ENCODE assay signal across 1 cellular context in the genomic region with DNA sequence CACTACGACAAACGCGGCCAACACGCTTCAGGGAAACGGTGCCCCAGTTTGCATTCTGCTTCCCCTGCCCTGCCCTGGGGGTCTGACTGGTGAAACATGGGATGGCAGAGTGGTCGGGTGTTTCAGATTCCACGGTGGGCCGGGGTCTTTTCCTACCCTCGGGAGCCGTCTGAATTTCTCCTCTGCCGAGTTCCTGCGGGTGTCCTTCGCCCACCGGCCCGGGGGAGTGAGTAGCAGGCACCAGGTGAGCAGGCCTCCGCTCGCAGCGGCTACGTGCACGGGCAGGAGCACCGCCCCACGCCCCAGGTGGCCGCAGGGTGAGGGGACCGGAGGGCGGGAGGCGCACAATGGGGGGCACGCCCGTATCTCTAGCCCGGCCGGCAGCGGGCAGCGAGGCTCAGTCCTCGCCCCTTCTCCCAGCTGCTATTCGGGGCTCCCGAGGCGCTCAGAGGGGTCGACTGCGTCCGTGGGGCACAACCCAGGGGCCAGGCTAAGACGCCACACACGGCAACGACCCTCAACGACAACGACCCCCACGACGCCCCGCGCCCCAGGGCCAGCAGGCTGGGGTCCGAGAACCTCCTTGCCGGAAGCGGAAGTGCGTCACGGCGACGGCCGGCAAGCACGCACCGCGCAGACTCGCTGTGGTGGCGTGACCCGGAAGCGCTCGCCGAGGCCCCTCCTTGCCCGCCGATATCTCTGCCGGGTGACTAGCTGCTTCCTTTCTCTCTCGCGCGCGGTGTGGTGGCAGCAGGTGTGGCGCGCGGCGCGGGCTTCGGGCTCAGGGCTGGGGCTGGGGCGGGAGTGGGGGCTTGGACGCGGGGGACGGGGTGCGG.
TF ChIP-seq lines count a peak whose summit lies in the region.

Gene RPS21 (plus strand): TSS at position 721 of the 836 bp plus-strand sequence. CDS start 236 bp downstream, outside the sequence.

TF ChIP-seq in WTC11, 78 proteins besides CTCF, POLR2A, EP300 and RAD21 (continued from another document and continues in another):
- peak; percentile 53; the same call in 1 of the 2 replicates for TF ChIP-seq SMAD3 (CRISPR knock-in tag; IDR thresholded peaks at IDR 0.05; ENCODE audit: borderline replicate concordance)
- TF ChIP-seq JAZF1 (CRISPR knock-in tag; IDR thresholded peaks at IDR 0.05): no peak
- TF ChIP-seq ZNF416 (CRISPR knock-in tag; IDR thresholded peaks at IDR 0.05): no peak
- no peak for TF ChIP-seq MLX (CRISPR knock-in tag; IDR thresholded peaks at IDR 0.05)
- TF ChIP-seq PREB (CRISPR knock-in tag; IDR thresholded peaks at IDR 0.05; ENCODE audit: borderline replicate concordance): 0 out of 2 replicates have a peak, but pooled peaks have one; percentile 86
- TF ChIP-seq PRRX2 (CRISPR knock-in tag; IDR thresholded peaks at IDR 0.05): no peak
- peak; percentile 82; the same call in 1 of the 2 replicates for TF ChIP-seq FOXK1 (CRISPR knock-in tag; IDR thresholded peaks at IDR 0.05)
- peak; percentile 79 for TF ChIP-seq ZNF232 (CRISPR knock-in tag; IDR thresholded peaks at IDR 0.05)
- TF ChIP-seq ELF4 (CRISPR knock-in tag; IDR thresholded peaks at IDR 0.05; ENCODE audit: low read depth): no peak
- no peak for TF ChIP-seq ZNF263 (CRISPR knock-in tag; IDR thresholded peaks at IDR 0.05; ENCODE audit: low read depth)
- TF ChIP-seq, protein P1, sequence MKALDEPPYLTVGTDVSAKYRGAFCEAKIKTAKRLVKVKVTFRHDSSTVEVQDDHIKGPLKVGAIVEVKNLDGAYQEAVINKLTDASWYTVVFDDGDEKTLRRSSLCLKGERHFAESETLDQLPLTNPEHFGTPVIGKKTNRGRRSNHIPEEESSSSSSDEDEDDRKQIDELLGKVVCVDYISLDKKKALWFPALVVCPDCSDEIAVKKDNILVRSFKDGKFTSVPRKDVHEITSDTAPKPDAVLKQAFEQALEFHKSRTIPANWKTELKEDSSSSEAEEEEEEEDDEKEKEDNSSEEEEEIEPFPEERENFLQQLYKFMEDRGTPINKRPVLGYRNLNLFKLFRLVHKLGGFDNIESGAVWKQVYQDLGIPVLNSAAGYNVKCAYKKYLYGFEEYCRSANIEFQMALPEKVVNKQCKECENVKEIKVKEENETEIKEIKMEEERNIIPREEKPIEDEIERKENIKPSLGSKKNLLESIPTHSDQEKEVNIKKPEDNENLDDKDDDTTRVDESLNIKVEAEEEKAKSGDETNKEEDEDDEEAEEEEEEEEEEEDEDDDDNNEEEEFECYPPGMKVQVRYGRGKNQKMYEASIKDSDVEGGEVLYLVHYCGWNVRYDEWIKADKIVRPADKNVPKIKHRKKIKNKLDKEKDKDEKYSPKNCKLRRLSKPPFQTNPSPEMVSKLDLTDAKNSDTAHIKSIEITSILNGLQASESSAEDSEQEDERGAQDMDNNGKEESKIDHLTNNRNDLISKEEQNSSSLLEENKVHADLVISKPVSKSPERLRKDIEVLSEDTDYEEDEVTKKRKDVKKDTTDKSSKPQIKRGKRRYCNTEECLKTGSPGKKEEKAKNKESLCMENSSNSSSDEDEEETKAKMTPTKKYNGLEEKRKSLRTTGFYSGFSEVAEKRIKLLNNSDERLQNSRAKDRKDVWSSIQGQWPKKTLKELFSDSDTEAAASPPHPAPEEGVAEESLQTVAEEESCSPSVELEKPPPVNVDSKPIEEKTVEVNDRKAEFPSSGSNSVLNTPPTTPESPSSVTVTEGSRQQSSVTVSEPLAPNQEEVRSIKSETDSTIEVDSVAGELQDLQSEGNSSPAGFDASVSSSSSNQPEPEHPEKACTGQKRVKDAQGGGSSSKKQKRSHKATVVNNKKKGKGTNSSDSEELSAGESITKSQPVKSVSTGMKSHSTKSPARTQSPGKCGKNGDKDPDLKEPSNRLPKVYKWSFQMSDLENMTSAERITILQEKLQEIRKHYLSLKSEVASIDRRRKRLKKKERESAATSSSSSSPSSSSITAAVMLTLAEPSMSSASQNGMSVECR (CRISPR knock-in tag; IDR thresholded peaks at IDR 0.05; ENCODE audit: borderline replicate concordance): peak; percentile 64; the same call in 1 of the 2 replicates
- TF ChIP-seq, protein P2, sequence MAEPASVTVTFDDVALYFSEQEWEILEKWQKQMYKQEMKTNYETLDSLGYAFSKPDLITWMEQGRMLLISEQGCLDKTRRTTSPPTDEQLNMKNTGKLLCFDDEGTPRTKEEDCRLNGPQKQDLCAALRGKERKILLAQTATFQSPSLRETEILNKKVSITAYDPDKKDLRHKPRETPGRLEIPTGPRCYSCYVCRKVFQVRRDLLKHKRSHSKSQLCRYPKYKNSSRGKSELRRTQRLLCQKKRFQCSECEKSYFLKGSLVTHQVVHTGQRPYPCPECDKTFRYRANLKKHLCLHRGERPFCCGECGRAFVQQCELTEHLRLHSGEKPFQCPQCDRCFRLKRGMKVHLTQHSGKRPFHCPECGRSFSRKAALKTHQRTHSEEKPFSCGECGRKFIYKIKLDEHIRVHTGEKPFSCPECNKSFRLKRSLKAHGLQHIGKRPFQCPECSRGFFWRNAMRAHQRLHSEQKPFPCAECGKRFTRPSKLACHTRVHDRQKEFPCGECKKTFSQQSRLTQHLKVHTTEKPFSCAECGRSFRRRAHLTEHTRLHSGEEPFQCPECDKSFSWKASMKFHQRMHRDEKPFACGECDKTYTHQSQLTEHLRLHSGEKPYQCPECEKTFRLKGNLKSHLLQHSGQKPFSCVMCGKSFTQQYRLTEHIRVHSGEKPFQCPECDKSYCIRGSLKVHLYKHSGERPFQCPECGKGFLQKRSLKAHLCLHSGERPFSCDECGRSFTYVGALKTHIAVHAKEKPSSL (CRISPR knock-in tag; conservative IDR thresholded peaks at IDR 0.05): no peak
- no peak for TF ChIP-seq ATF2 (CRISPR knock-in tag; IDR thresholded peaks at IDR 0.05; ENCODE audit: borderline replicate concordance, low read depth)
- no peak for TF ChIP-seq TCF7 (CRISPR knock-in tag; IDR thresholded peaks at IDR 0.05; ENCODE audit: low read depth)
- no peak for TF ChIP-seq MXD4 (CRISPR knock-in tag; IDR thresholded peaks at IDR 0.05; ENCODE audit: borderline replicate concordance)
- peak; percentile 62; the same call in 1 of the 2 replicates for TF ChIP-seq TEAD1 (CRISPR knock-in tag; IDR thresholded peaks at IDR 0.05)
- TF ChIP-seq SOX15 (CRISPR knock-in tag; IDR thresholded peaks at IDR 0.05): no peak
- TF ChIP-seq ZNF219 (CRISPR knock-in tag; IDR thresholded peaks at IDR 0.05; ENCODE audit: borderline replicate concordance): no peak
- 0 out of 2 replicates have a peak, but pooled peaks have one; percentile 47 for TF ChIP-seq ZNF121 (CRISPR knock-in tag; IDR thresholded peaks at IDR 0.05)
- TF ChIP-seq OVOL2 (CRISPR knock-in tag; IDR thresholded peaks at IDR 0.05; ENCODE audit: borderline replicate concordance): no peak
- TF ChIP-seq, protein P3, sequence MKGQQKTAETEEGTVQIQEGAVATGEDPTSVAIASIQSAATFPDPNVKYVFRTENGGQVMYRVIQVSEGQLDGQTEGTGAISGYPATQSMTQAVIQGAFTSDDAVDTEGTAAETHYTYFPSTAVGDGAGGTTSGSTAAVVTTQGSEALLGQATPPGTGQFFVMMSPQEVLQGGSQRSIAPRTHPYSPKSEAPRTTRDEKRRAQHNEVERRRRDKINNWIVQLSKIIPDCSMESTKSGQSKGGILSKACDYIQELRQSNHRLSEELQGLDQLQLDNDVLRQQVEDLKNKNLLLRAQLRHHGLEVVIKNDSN (CRISPR knock-in tag; IDR thresholded peaks at IDR 0.05): peak; percentile 62
- peak; percentile 73; the same call in 1 of the 2 replicates for TF ChIP-seq TP53 (CRISPR knock-in tag; IDR thresholded peaks at IDR 0.05)
- no peak; the same call in 1 of the 2 replicates for TF ChIP-seq NFYB (CRISPR knock-in tag; conservative IDR thresholded peaks at IDR 0.05; ENCODE audit: low read depth)
- TF ChIP-seq, protein P4, sequence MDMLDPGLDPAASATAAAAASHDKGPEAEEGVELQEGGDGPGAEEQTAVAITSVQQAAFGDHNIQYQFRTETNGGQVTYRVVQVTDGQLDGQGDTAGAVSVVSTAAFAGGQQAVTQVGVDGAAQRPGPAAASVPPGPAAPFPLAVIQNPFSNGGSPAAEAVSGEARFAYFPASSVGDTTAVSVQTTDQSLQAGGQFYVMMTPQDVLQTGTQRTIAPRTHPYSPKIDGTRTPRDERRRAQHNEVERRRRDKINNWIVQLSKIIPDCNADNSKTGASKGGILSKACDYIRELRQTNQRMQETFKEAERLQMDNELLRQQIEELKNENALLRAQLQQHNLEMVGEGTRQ (CRISPR knock-in tag; IDR thresholded peaks at IDR 0.05): peak; percentile 84
- peak; percentile 83; the same call in 1 of the 2 replicates for TF ChIP-seq ESRRA (CRISPR knock-in tag; IDR thresholded peaks at IDR 0.05; ENCODE audit: borderline replicate concordance)
- peak; percentile 43; the same call in 1 of the 2 replicates for TF ChIP-seq HMGXB4 (CRISPR knock-in tag; IDR thresholded peaks at IDR 0.05)
- no peak for TF ChIP-seq NFE2L1 (CRISPR knock-in tag; IDR thresholded peaks at IDR 0.05)
- TF ChIP-seq NR1H2 (CRISPR knock-in tag; IDR thresholded peaks at IDR 0.05): no peak
- peak; percentile 88; the same call in 1 of the 2 replicates for TF ChIP-seq STAT6 (CRISPR knock-in tag; conservative IDR thresholded peaks at IDR 0.05; ENCODE audit: low read depth)
- TF ChIP-seq, protein P5, sequence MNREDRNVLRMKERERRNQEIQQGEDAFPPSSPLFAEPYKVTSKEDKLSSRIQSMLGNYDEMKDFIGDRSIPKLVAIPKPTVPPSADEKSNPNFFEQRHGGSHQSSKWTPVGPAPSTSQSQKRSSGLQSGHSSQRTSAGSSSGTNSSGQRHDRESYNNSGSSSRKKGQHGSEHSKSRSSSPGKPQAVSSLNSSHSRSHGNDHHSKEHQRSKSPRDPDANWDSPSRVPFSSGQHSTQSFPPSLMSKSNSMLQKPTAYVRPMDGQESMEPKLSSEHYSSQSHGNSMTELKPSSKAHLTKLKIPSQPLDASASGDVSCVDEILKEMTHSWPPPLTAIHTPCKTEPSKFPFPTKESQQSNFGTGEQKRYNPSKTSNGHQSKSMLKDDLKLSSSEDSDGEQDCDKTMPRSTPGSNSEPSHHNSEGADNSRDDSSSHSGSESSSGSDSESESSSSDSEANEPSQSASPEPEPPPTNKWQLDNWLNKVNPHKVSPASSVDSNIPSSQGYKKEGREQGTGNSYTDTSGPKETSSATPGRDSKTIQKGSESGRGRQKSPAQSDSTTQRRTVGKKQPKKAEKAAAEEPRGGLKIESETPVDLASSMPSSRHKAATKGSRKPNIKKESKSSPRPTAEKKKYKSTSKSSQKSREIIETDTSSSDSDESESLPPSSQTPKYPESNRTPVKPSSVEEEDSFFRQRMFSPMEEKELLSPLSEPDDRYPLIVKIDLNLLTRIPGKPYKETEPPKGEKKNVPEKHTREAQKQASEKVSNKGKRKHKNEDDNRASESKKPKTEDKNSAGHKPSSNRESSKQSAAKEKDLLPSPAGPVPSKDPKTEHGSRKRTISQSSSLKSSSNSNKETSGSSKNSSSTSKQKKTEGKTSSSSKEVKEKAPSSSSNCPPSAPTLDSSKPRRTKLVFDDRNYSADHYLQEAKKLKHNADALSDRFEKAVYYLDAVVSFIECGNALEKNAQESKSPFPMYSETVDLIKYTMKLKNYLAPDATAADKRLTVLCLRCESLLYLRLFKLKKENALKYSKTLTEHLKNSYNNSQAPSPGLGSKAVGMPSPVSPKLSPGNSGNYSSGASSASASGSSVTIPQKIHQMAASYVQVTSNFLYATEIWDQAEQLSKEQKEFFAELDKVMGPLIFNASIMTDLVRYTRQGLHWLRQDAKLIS (CRISPR knock-in tag; IDR thresholded peaks at IDR 0.05; ENCODE audit: borderline replicate concordance): peak; percentile 72; the same call in 1 of the 2 replicates
